Comparison of ENCODE assay signal across 26 cellular contexts in the genomic region with DNA sequence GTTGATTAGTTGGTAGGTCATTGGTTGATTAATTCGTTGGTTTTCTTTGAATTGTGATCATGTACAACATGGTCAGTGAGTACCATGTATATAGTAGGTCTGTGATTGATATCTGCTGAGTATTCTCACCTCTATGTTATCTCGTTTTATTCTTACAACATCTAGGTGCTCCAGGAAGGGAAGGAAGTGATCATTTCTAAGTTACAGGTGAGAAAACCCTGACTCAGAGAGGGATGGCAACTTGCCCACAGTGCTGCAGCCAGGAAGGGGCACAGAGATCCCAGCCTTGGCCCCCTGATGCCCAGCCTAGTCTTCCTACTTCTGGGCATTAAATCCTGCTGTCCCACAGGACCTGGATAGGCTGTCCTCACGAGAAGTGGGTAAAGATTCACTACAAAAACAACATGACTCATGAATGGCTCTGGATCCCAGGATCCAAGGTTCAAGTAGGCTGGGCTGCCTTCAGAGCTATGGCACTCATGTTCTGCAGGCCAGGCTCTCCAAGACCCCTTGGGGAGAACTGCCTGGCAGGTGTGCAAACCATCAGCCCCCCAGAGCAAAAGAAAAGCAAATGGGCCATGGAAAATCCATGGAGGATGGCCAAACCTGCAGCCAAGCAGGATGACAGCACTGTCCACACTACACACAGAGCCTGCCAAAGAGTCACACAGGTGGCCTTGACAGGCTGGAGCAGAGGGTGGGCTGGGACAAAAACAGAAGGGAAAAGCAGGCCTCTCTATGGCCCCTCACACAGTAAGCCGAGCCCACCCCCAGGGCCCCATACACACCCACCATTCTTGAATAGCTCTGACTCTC.
DNase-seq lines count a peak whose midpoint lies in the region; ATAC-seq and TF ChIP-seq lines count a peak whose summit lies in the region.
"Had no signal": no experiment of that assay in that cellular context is flagged by ENCODE, and none has a peak within 500 bp of the region (broad histone marks: within the 10 kb centered on the region; RNA-seq: fewer than 3 reads in every experiment).

No MANE protein-coding gene starts in this region.

- H3K4me1 ChIP-seq in foreskin keratinocyte: no peaks in the 10 kb centered on the region
- H3K4me1 ChIP-seq: pancreas had no signal

- peaks cover 10% of the 10 kb centered on the region for H3K4me1 Mint-ChIP-seq in activated CD8-positive, alpha-beta memory T cell treated with anti-CD3 and anti-CD28 coated beads, Interleukin-2, amount 10 ng/mL, durations not matched to agents 7 days and 5 days
- H3K4me1 Mint-ChIP-seq in stimulated activated effector memory CD8-positive, alpha-beta T cell treated with anti-CD3 and anti-CD28 coated beads, Interleukin-12 subunit alpha, Interleukin-12 subunit beta, amount 100 ng/mL, for 72 hours: peaks cover 29% of the 10 kb centered on the region

- peak; percentile 37 for DNase-seq in NCI-H1092 treated with DMSO at 0.1 percent for 48 hours (lab: John Stamatoyannopoulos, UW)
- no peak for DNase-seq in NCI-H1092 (lab: John Stamatoyannopoulos, UW)
- peak; percentile 19 for DNase-seq in activated CD8-positive, alpha-beta memory T cell treated with anti-CD3 and anti-CD28 coated beads, Interleukin-2, amount 10 ng/mL, durations not matched to agents 7 days and 5 days
- peak; percentile 19 to 50 for DNase-seq in foreskin keratinocyte
- peak in 1 of 2 donors; percentile 23 for DNase-seq in stimulated activated effector memory CD8-positive, alpha-beta T cell treated with anti-CD3 and anti-CD28 coated beads, Interleukin-12 subunit alpha, Interleukin-12 subunit beta, amount 100 ng/mL, for 72 hours (ENCODE audit: low spot score in 2 of 2)
- DNase-seq in NCI-H1417 treated with DMSO at 0.1 percent for 48 hours (lab: John Stamatoyannopoulos, UW): no peak
- no peak for DNase-seq in NCI-H2196 treated with DMSO at 0.1 percent for 48 hours (lab: John Stamatoyannopoulos, UW; ENCODE audit: unreplicated experiment)
- DNase-seq: 8988T; activated CD4-positive, alpha-beta T cell treated with anti-CD3 and anti-CD28 coated beads, Interleukin-2, amount 10 ng/mL, durations not matched to agents 7 days and 5 days; body of pancreas; CD4-positive, alpha-beta T cell; effector CD8-positive, alpha-beta T cell; GDM1; GM23248; hippocampal formation; KBM-7; left ventricle myocardium superior; NCI-H146; NCI-H69; stimulated activated CD4-positive, alpha-beta T cell treated with anti-CD3 and anti-CD28 coated beads, Interleukin-12 subunit alpha, Interleukin-12 subunit beta, amount 100 ng/mL, for 4 hours; stimulated activated naive CD8-positive, alpha-beta T cell treated with anti-CD3 and anti-CD28 coated beads, Interleukin-15, Interleukin-2, amounts not matched to agents 100 U/mL and 50 U/mL, for 24 hours had no signal

- no peak for ATAC-seq in activated CD8-positive, alpha-beta memory T cell treated with anti-CD3 and anti-CD28 coated beads, Interleukin-2, amount 10 ng/mL, durations not matched to agents 7 days and 5 days
- ATAC-seq in foreskin keratinocyte (peak; percentile 18), HG03175 (IDR thresholded peaks at IDR 0.05; ENCODE audit: unreplicated experiment) (no peak)
- no peak for ATAC-seq in stimulated activated effector memory CD8-positive, alpha-beta T cell treated with anti-CD3 and anti-CD28 coated beads, Interleukin-12 subunit alpha, Interleukin-12 subunit beta, amount 100 ng/mL, for 72 hours
- ATAC-seq: body of pancreas; esophagus mucosa; left ventricle myocardium superior; natural killer cell treated with Interleukin-12 subunit alpha and Interleukin-12 subunit beta and Interleukin-15 and Interleukin-18, amount 100 ng/mL, for 72 hours; pancreas; stimulated activated naive CD8-positive, alpha-beta T cell treated with anti-CD3 and anti-CD28 coated beads, Interleukin-15, Interleukin-2, amounts not matched to agents 100 U/mL and 50 U/mL, for 24 hours had no signal

- no peaks in the 10 kb centered on the region for H3K27me3 Mint-ChIP-seq in activated CD8-positive, alpha-beta memory T cell treated with anti-CD3 and anti-CD28 coated beads, Interleukin-2, amount 10 ng/mL, durations not matched to agents 7 days and 5 days
- H3K27me3 Mint-ChIP-seq: activated CD4-positive, alpha-beta T cell treated with anti-CD3 and anti-CD28 coated beads, Interleukin-2, amount 10 ng/mL, durations not matched to agents 7 days and 5 days; CD4-positive, alpha-beta T cell; natural killer cell treated with Interleukin-12 subunit alpha and Interleukin-12 subunit beta and Interleukin-15 and Interleukin-18, amount 100 ng/mL, for 72 hours had no signal

- no peaks in the 10 kb centered on the region for H3K27me3 ChIP-seq in foreskin keratinocyte
- H3K27me3 ChIP-seq: body of pancreas, pancreas, thyroid gland had no signal

- no peak for TF ChIP-seq CTCF in foreskin keratinocyte (conservative IDR thresholded peaks at IDR 0.05)

- no peak overlapping the region for H3K27ac ChIP-seq in foreskin keratinocyte
- H3K27ac ChIP-seq: body of pancreas, GM23248, pancreas, thyroid gland had no signal

- no peaks in the 10 kb centered on the region for H3K36me3 Mint-ChIP-seq in activated CD8-positive, alpha-beta memory T cell treated with anti-CD3 and anti-CD28 coated beads, Interleukin-2, amount 10 ng/mL, durations not matched to agents 7 days and 5 days
- H3K36me3 Mint-ChIP-seq in stimulated activated effector memory CD8-positive, alpha-beta T cell treated with anti-CD3 and anti-CD28 coated beads, Interleukin-12 subunit alpha, Interleukin-12 subunit beta, amount 100 ng/mL, for 72 hours: no peaks in the 10 kb centered on the region
- H3K36me3 Mint-ChIP-seq: natural killer cell treated with Interleukin-12 subunit alpha and Interleukin-12 subunit beta and Interleukin-15 and Interleukin-18, amount 100 ng/mL, for 72 hours had no signal

- H3K4me3 Mint-ChIP-seq in activated CD8-positive, alpha-beta memory T cell treated with anti-CD3 and anti-CD28 coated beads, Interleukin-2, amount 10 ng/mL, durations not matched to agents 7 days and 5 days: no peak overlapping the region
- H3K4me3 Mint-ChIP-seq in stimulated activated effector memory CD8-positive, alpha-beta T cell treated with anti-CD3 and anti-CD28 coated beads, Interleukin-12 subunit alpha, Interleukin-12 subunit beta, amount 100 ng/mL, for 72 hours: no peak overlapping the region
- H3K4me3 Mint-ChIP-seq: activated CD4-positive, alpha-beta T cell treated with anti-CD3 and anti-CD28 coated beads, Interleukin-2, amount 10 ng/mL, durations not matched to agents 7 days and 5 days; CD4-positive, alpha-beta T cell; natural killer cell treated with Interleukin-12 subunit alpha and Interleukin-12 subunit beta and Interleukin-15 and Interleukin-18, amount 100 ng/mL, for 72 hours had no signal

- CTCF ChIA-PET in activated CD8-positive, alpha-beta memory T cell treated with anti-CD3 and anti-CD28 coated beads, Interleukin-2, amount 10 ng/mL, durations not matched to agents 7 days and 5 days (lab: Charles Lee): no interaction called here

- H3K27ac Mint-ChIP-seq in activated CD8-positive, alpha-beta memory T cell treated with anti-CD3 and anti-CD28 coated beads, Interleukin-2, amount 10 ng/mL, durations not matched to agents 7 days and 5 days: no peak overlapping the region
- H3K27ac Mint-ChIP-seq in stimulated activated effector memory CD8-positive, alpha-beta T cell treated with anti-CD3 and anti-CD28 coated beads, Interleukin-12 subunit alpha, Interleukin-12 subunit beta, amount 100 ng/mL, for 72 hours: peak overlapping the region; percentile 52
- H3K27ac Mint-ChIP-seq: activated CD4-positive, alpha-beta T cell treated with anti-CD3 and anti-CD28 coated beads, Interleukin-2, amount 10 ng/mL, durations not matched to agents 7 days and 5 days; CD4-positive, alpha-beta T cell; natural killer cell treated with Interleukin-12 subunit alpha and Interleukin-12 subunit beta and Interleukin-15 and Interleukin-18, amount 100 ng/mL, for 72 hours had no signal

- H3K9me3 Mint-ChIP-seq in activated CD8-positive, alpha-beta memory T cell treated with anti-CD3 and anti-CD28 coated beads, Interleukin-2, amount 10 ng/mL, durations not matched to agents 7 days and 5 days (ENCODE audit: low read depth): no peaks in the 10 kb centered on the region
- H3K9me3 Mint-ChIP-seq in stimulated activated effector memory CD8-positive, alpha-beta T cell treated with anti-CD3 and anti-CD28 coated beads, Interleukin-12 subunit alpha, Interleukin-12 subunit beta, amount 100 ng/mL, for 72 hours: no peaks in the 10 kb centered on the region
- H3K9me3 Mint-ChIP-seq: activated CD4-positive, alpha-beta T cell treated with anti-CD3 and anti-CD28 coated beads, Interleukin-2, amount 10 ng/mL, durations not matched to agents 7 days and 5 days; CD4-positive, alpha-beta T cell; natural killer cell treated with Interleukin-12 subunit alpha and Interleukin-12 subunit beta and Interleukin-15 and Interleukin-18, amount 100 ng/mL, for 72 hours had no signal

Comparison
In these comparisons a context has a peak if more than half of its experiments do, and no peak if none do; other contexts are left out.
1. DNase-seq: peak in NCI-H1092 treated with DMSO at 0.1 percent for 48 hours (single experiment), activated CD8-positive, alpha-beta memory T cell treated with anti-CD3 and anti-CD28 coated beads, Interleukin-2, amount 10 ng/mL, durations not matched to agents 7 days and 5 days (single experiment) and foreskin keratinocyte (2 of 2); none in NCI-H1092 (single experiment), NCI-H1417 treated with DMSO at 0.1 percent for 48 hours (single experiment) and NCI-H2196 treated with DMSO at 0.1 percent for 48 hours (single experiment).